ENCODE assay signal across 23 cellular contexts in genomic region chr5:39624890-39625289, GRCh38.
DNase-seq lines count a peak whose midpoint lies in the region; ATAC-seq, FAIRE-seq and TF ChIP-seq lines count a peak whose summit lies in the region.
"Had no signal": no experiment of that assay in that cellular context is flagged by ENCODE, and none has a peak within 500 bp of the region (broad histone marks: within the 10 kb centered on the region; RNA-seq: fewer than 3 reads in every experiment).

No MANE protein-coding gene starts in this region.

- H2AFZ ChIP-seq in PC-3 (ENCODE audit: low read length) (peak overlapping the region; percentile 31), hepatocyte (peak overlapping the region; percentile 23)

- H3K9me2 ChIP-seq in PC-3 (replicated peaks; ENCODE audit: low read length) (no peaks in the 10 kb centered on the region), hepatocyte (replicated peaks; ENCODE audit: insufficient read depth) (no peaks in the 10 kb centered on the region)

- peaks cover 16% of the 10 kb centered on the region for H3K4me1 ChIP-seq in A549
- peaks cover 27% of the 10 kb centered on the region for H3K4me1 ChIP-seq in PC-3 (ENCODE audit: insufficient read depth, low read length)
- peaks cover 13% of the 10 kb centered on the region for H3K4me1 ChIP-seq in hepatocyte (ENCODE audit: insufficient read depth)
- H3K4me1 ChIP-seq in muscle layer of duodenum (ENCODE audit: control insufficient read depth in 1 of 2, insufficient read depth in 2 of 2, low read length in 2 of 2), result peaks cover 0 to 5% of the 10 kb centered on the region in 2 donors
- H3K4me1 ChIP-seq: stomach, upper lobe of right lung had no signal

- no TSS peak for BruUV-seq in PC-3 (replicated peaks; lab: Mats Ljungman, UMichigan)

- ATAC-seq in A549 (no peak), PC-3 (peak; percentile 39), esophagus mucosa (no peak), GM21528 (IDR thresholded peaks at IDR 0.05; ENCODE audit: low FRiP score, unreplicated experiment) (no peak), GM18858 (IDR thresholded peaks at IDR 0.05; ENCODE audit: unreplicated experiment) (no peak)
- ATAC-seq: activated CD4-positive, CD25-positive, alpha-beta regulatory T cell treated with anti-CD3 and anti-CD28 coated beads, Interleukin-2, amount 50 U/mL, for 24 hours; activated naive CD4-positive, alpha-beta T cell treated with anti-CD3 and anti-CD28 coated beads, Interleukin-2, amount 50 U/mL, for 72 hours; SK-N-SH treated with all-trans-retinoic acid at 6 μM for 48 hours had no signal

- intact Hi-C loops in PC-3 (cut with micrococcal nuclease), result loop anchor here (1.0 kb wide), 2 partner anchors 14 to 19 kb away; no protein-coding TSS in a partner anchor

- TF ChIP-seq EP300 in A549 (IDR thresholded peaks at IDR 0.05), result no peak

- H3K36me3 ChIP-seq in PC-3 (ENCODE audit: low read depth, low read length) (no peaks in the 10 kb centered on the region), hepatocyte (replicated peaks; ENCODE audit: insufficient read depth, low read depth) (no peaks in the 10 kb centered on the region), muscle layer of duodenum (ENCODE audit: control insufficient read depth in 1 of 2, insufficient read depth in 2 of 2, low read length in 2 of 2) (no peaks in the 10 kb centered on the region)
- H3K36me3 ChIP-seq: stomach, upper lobe of right lung had no signal

- H3K79me2 ChIP-seq in PC-3 (ENCODE audit: low read length) (no peaks in the 10 kb centered on the region), hepatocyte (no peaks in the 10 kb centered on the region)

- H4K20me1 ChIP-seq in PC-3 (ENCODE audit: low read length) (no peaks in the 10 kb centered on the region), hepatocyte (ENCODE audit: insufficient read depth, poor library complexity, severe bottlenecking) (no peaks in the 10 kb centered on the region)

- H3F3A ChIP-seq in PC-3 (ENCODE audit: low read length, unreplicated experiment), result no peaks in the 10 kb centered on the region

- no peak for TF ChIP-seq RAD21 in A549 (conservative IDR thresholded peaks at IDR 0.05 in 1 of 2, IDR thresholded peaks at IDR 0.05 in 1 of 2)

- H3K9me3 ChIP-seq in A549 (no peaks in the 10 kb centered on the region), PC-3 (ENCODE audit: low read length) (no peaks in the 10 kb centered on the region), hepatocyte (ENCODE audit: low read depth) (no peaks in the 10 kb centered on the region), muscle layer of duodenum (ENCODE audit: control insufficient read depth in 1 of 2, low read length in 2 of 2) (no peaks in the 10 kb centered on the region)
- H3K9me3 ChIP-seq: stomach, upper lobe of right lung had no signal

- no peak overlapping the region for H3K4me3 ChIP-seq in A549
- peak overlapping the region; percentile 54 for H3K4me3 ChIP-seq in PC-3 (ENCODE audit: low read length)
- no peak overlapping the region for H3K4me3 ChIP-seq in hepatocyte
- H3K4me3 ChIP-seq in muscle layer of duodenum (ENCODE audit: low read depth in 1 of 2, low read length in 2 of 2), result no peak overlapping the region
- H3K4me3 ChIP-seq in foreskin fibroblast (ENCODE audit: low read depth in 1 of 2, low read length in 2 of 2), result no peak overlapping the region
- H3K4me3 ChIP-seq: stomach, upper lobe of right lung had no signal

- peak overlapping the region; percentile 49 for H3K9ac ChIP-seq in PC-3 (ENCODE audit: low read length)

- TF ChIP-seq CTCF in A549 (IDR thresholded peaks at IDR 0.05) (no peak), PC-3 (conservative IDR thresholded peaks at IDR 0.05; ENCODE audit: low read depth, low read length) (no peak), hepatocyte (IDR thresholded peaks at IDR 0.05; ENCODE audit: poor library complexity) (no peak), foreskin fibroblast (IDR thresholded peaks at IDR 0.05; ENCODE audit: low read depth, low read length) (no peak)

- H3K27me3 ChIP-seq in PC-3 (ENCODE audit: low read length) (no peaks in the 10 kb centered on the region), hepatocyte (no peaks in the 10 kb centered on the region), muscle layer of duodenum (ENCODE audit: low read depth, low read length) (no peaks in the 10 kb centered on the region)
- H3K27me3 ChIP-seq: stomach, upper lobe of right lung had no signal

- H3K27ac ChIP-seq in A549 (peak overlapping the region; percentile 19 to 23; a peak in 2 of 6 replicates), PC-3 (ENCODE audit: low read length) (peak overlapping the region; percentile 87), hepatocyte (peak overlapping the region; percentile 92), muscle layer of duodenum (ENCODE audit: low read length) (peak overlapping the region; percentile 24)
- H3K27ac ChIP-seq: HL-60, upper lobe of right lung had no signal

- CTCF ChIA-PET in A549 (lab: Yijun Ruan, JAX) (interaction anchor here (1.4 kb wide), 1 partner anchor 1064 kb away, joined by 4 read pairs; no protein-coding TSS in a partner anchor), PC-3 (lab: Charles Lee) (no interaction called here)

- no peak for TF ChIP-seq POLR2A in A549 (IDR thresholded peaks at IDR 0.05; ENCODE audit: low read length)

- POLR2A ChIA-PET in A549 (lab: Yijun Ruan, JAX) (no interaction called here), PC-3 (lab: Charles Lee; ENCODE audit: unreplicated experiment) (no interaction called here)

- H3K4me2 ChIP-seq in A549 (peak overlapping the region; percentile 68), PC-3 (ENCODE audit: low read length) (peak overlapping the region; percentile 79), hepatocyte (peak overlapping the region; percentile 62)

- FAIRE-seq in A549 (lab: Jason Lieb, UNC), result no peak
- FAIRE-seq: endothelial cell of umbilical vein, frontal cortex had no signal

- WGBS in A549 (ENCODE audit: missing lambda C conversion rate), result 3% methylated on average over 2 of the region's 2 CpGs
- 47% methylated on average over 2 of the region's 2 CpGs for WGBS in hepatocyte (ENCODE audit: low lambda C conversion rate, missing lambda C conversion rate)

- DNase-seq in A549 (ENCODE audit: low read depth in 1 of 2, low spot score in 1 of 2) (no peak), PC-3 (no peak), hepatocyte (ENCODE audit: low spot score) (peak; percentile 29), foreskin fibroblast (no peak)
- DNase-seq: CD4-positive, CD25-positive, alpha-beta regulatory T cell; DMS79; HFFc6; left cardiac atrium; NCI-H187; occipital lobe; T1000; upper lobe of right lung had no signal

TF ChIP-seq in A549, 52 proteins besides CTCF, POLR2A, EP300 and RAD21:
- no peak for TF ChIP-seq ZC3H11A (IDR thresholded peaks at IDR 0.05)
- TF ChIP-seq GATA3 (IDR thresholded peaks at IDR 0.05; ENCODE audit: borderline replicate concordance), result no peak
- TF ChIP-seq ZFP36 (IDR thresholded peaks at IDR 0.05; ENCODE audit: borderline replicate concordance, partially characterized antibody), result no peak
- no peak for TF ChIP-seq ZNF302 (CRISPR knock-in tag; IDR thresholded peaks at IDR 0.05)
- TF ChIP-seq MAZ (IDR thresholded peaks at IDR 0.05; ENCODE audit: borderline replicate concordance, low read depth, low read length), result no peak
- TF ChIP-seq RNF2 (IDR thresholded peaks at IDR 0.05; ENCODE audit: borderline replicate concordance, low read depth), result no peak
- no peak for TF ChIP-seq JUN (IDR thresholded peaks at IDR 0.05)
- TF ChIP-seq HOXA7 (CRISPR knock-in tag; IDR thresholded peaks at IDR 0.05), result no peak
- TF ChIP-seq NR3C1 (IDR thresholded peaks at IDR 0.05), result no peak
- no peak for TF ChIP-seq BHLHE40 (IDR thresholded peaks at IDR 0.05; ENCODE audit: low read depth, low read length)
- no peak for TF ChIP-seq MAX (IDR thresholded peaks at IDR 0.05)
- TF ChIP-seq USF2 (IDR thresholded peaks at IDR 0.05), result no peak
- TF ChIP-seq SMC3 (IDR thresholded peaks at IDR 0.05), result no peak
- TF ChIP-seq NFE2L2 (conservative IDR thresholded peaks at IDR 0.05; ENCODE audit: low read length), result no peak
- TF ChIP-seq MYC (IDR thresholded peaks at IDR 0.05; ENCODE audit: borderline replicate concordance, low read length), result no peak
- TF ChIP-seq EHMT2 (IDR thresholded peaks at IDR 0.05; ENCODE audit: low read depth), result no peak
- no peak for TF ChIP-seq ESRRA (IDR thresholded peaks at IDR 0.05; ENCODE audit: borderline replicate concordance, low read length)
- TF ChIP-seq HMGXB4 (CRISPR knock-in tag; IDR thresholded peaks at IDR 0.05; ENCODE audit: borderline replicate concordance), result no peak

Comparison
In these comparisons a context has a peak if more than half of its experiments do, and no peak if none do; other contexts are left out.
1. H3K27ac ChIP-seq: peak in every context shown above with its lines; median percentile 92 in hepatocyte; 87 in PC-3; 24 in muscle layer of duodenum; 21 in A549.